16 cellular contexts compared by ENCODE assay signal in the genomic region with DNA sequence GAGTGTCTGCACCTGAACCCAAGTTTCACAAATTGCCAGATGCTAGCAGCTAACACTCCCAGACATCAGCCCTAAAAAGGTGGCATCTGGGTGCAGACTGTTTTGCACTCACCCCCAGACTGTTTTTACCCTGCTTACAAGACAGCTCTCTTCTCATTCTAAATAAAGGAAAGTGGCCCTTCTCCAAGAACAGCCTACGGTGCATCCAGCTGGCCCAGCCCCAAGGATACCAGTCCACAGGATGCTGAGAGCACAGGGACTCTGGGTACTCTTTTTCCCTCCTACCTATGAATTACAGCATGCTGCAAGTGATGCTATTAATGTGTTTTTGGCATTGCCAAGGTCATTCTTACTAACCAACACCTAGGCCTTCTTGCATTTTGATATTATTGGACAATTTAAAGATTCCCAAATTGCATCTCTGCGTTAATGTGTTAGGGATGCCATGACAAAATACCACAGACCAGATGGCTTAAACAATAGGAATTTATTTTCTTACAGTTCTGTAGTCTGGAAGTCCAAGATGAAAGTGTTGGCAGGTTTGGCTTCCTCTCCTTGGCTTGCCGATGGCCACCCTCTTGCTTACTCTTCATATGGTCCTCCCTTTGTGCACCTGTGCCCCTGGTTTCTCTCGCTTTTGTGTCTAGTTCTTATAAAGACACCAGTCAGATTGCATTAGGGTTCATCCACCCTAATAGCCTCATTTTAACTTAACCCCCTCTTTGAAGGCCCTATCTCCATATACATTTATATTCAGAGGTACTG.
"Had no signal": no experiment of that assay in that cellular context is flagged by ENCODE, and none has a peak within 500 bp of the region (broad histone marks: within the 10 kb centered on the region; RNA-seq: fewer than 3 reads in every experiment).

No MANE protein-coding gene starts in this region.

- H3K27ac ChIP-seq: colonic mucosa, pancreas, skin epidermis had no signal

- H3K4me3 ChIP-seq: colonic mucosa, mucosa of descending colon, pancreas, skin epidermis had no signal

- H3K27me3 ChIP-seq: colonic mucosa, pancreas had no signal

- DNase-seq: activated CD4-positive, alpha-beta T cell treated with anti-CD3 and anti-CD28 coated beads for 4 hours; activated CD8-positive, alpha-beta memory T cell treated with anti-CD3 and anti-CD28 coated beads, Interleukin-2, amount 50 U/mL, for 48 hours; activated gamma-delta T cell treated with Interleukin-2 at 50 U/mL for 16 hours; activated naive CD8-positive, alpha-beta T cell treated with anti-CD3 and anti-CD28 coated beads for 36 hours; colonic mucosa; mammary epithelial cell; mucosa of descending colon; naive thymus-derived CD4-positive, alpha-beta T cell; pancreas; stimulated activated CD4-positive, alpha-beta T cell treated with anti-CD3 and anti-CD28 coated beads, Interleukin-15, amount 100 ng/mL, for 24 hours; stimulated activated CD4-positive, alpha-beta T cell treated with anti-CD3 and anti-CD28 coated beads, Interleukin-4, amount 100 ng/mL, for 1 hour; stimulated activated naive B cell treated with anti-CD40 and anti-IgM and Interleukin-4, amounts not matched to agents 10 μg/mL and 1 μg/mL and 100 μg/mL, for 72 hours; T-helper 2 cell had no signal

- H3K4me1 ChIP-seq: colonic mucosa, pancreas had no signal

- H3K36me3 ChIP-seq: colonic mucosa, pancreas had no signal

- ATAC-seq: esophagus mucosa; mucosa of descending colon; naive thymus-derived CD4-positive, alpha-beta T cell; pancreas; stimulated activated naive B cell treated with anti-CD40 and anti-IgM and Interleukin-4, amounts not matched to agents 10 μg/mL and 1 μg/mL and 100 μg/mL, for 72 hours; WTC11 had no signal

- H3K9me3 ChIP-seq: colonic mucosa, pancreas had no signal
